23 cellular contexts compared by ENCODE assay signal in the genomic region with DNA sequence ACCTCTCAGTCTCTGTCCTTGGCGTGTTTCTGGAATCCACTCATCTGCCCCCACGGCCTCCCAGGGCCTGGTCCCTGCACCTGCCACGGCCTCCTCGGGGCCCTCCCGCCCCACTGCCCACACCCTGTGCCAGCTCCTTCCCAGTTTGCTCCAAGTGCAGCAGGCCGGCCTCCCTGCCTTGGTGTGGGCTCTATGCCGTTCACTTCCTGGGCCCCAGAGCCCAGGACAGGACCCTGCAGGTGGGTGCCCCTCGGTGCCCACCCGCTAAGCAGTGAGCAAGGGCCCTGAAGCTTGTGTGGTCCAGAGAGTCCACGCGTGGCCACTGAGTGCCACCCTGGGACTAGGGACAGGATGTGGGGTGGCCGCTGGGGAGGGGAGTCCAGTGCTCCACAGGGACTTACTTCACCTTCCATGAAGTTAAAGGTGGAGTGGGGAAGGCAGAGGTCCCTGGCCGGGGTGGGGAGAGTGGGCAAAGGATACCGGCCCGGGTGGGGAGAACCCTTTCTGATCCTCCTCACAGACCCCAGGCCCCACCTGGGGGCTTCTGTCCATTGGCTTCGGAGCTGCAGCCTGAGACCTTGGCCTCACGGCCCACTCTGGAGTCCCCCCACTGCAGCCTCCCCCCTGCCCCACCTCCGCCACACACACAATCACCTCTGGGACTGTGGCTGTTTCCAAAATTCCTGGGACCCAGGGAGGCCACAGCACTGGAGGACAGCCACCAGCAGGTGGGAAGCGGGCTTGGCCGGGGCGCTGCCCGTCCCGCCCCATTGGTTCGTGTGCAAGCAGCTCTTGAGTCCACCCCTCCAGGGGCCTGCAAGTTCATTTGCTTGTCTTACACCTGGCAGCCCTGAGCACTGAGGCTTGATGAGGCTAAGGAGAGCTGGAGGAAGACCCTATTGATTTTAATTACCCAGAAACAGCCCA.
"Had no signal": no experiment of that assay in that cellular context is flagged by ENCODE, and none has a peak within 500 bp of the region (broad histone marks: within the 10 kb centered on the region; RNA-seq: fewer than 3 reads in every experiment).

No MANE protein-coding gene starts in this region.

- H3K36me3 ChIP-seq: gastroesophageal sphincter, neural progenitor cell, pancreas, stomach, suprapubic skin, tibial nerve, uterus had no signal

- H3K4me2 ChIP-seq: neural progenitor cell had no signal

- H3K4me1 ChIP-seq: neural progenitor cell, pancreas, suprapubic skin, tibial nerve, uterus had no signal

- H3K27ac ChIP-seq: epithelial cell of prostate, gastroesophageal sphincter, neural progenitor cell, pancreas, skin epidermis, stomach, suprapubic skin, tibial nerve, uterus had no signal

- H3K9ac ChIP-seq: neural progenitor cell had no signal

- H3K36me3 Mint-ChIP-seq: stimulated activated memory B cell treated with anti-CD40 and anti-IgM and Interleukin-4, amounts not matched to agents 10 μg/mL and 1 μg/mL and 100 μg/mL, for 72 hours had no signal

- ATAC-seq: activated CD4-positive, CD25-positive, alpha-beta regulatory T cell treated with anti-CD3 and anti-CD28 coated beads, Interleukin-2, amount 50 U/mL, for 24 hours; activated naive CD8-positive, alpha-beta T cell treated with anti-CD3 and anti-CD28 coated beads, Interleukin-2, amount 50 U/mL, for 24 hours; gastroesophageal sphincter; pancreas; right cardiac atrium; stimulated activated memory B cell treated with anti-CD40 and anti-IgM and Interleukin-4, amounts not matched to agents 10 μg/mL and 1 μg/mL and 100 μg/mL, for 72 hours had no signal

- H3K4me3 Mint-ChIP-seq: activated CD4-positive, alpha-beta memory T cell treated with anti-CD3 and anti-CD28 coated beads, Interleukin-2, amount 10 ng/mL, durations not matched to agents 7 days and 5 days; activated CD4-positive, alpha-beta T cell treated with anti-CD3 and anti-CD28 coated beads, Interleukin-2, amount 10 ng/mL, durations not matched to agents 24 days and 14 days; activated naive CD8-positive, alpha-beta T cell treated with anti-CD3 and anti-CD28 coated beads, Interleukin-2, amount 50 U/mL, for 24 hours; activated T-helper 1 cell treated with anti-CD3 and anti-CD28 coated beads, Interleukin-12 subunit alpha, Interleukin-12 subunit beta, Interleukin-2, Interleukin-4 antibody, amounts not matched to agents 30 ng/mL and 10 ng/mL and 1 ng/mL, durations not matched to agents 14 hours and 24 hours and 36 hours; immature natural killer cell; neural progenitor cell; stimulated activated memory B cell treated with anti-CD40 and anti-IgM and Interleukin-4, amounts not matched to agents 10 μg/mL and 1 μg/mL and 100 μg/mL, for 72 hours; T-helper 1 cell treated with Interleukin-12 subunit alpha and Interleukin-12 subunit beta and Interleukin-4 antibody, amounts not matched to agents 30 μg/mL and 1 μg/mL, for 36 hours had no signal

- DNase-seq: activated CD4-positive, alpha-beta memory T cell treated with anti-CD3 and anti-CD28 coated beads, Interleukin-2, amount 10 ng/mL, durations not matched to agents 7 days and 5 days; activated CD4-positive, alpha-beta T cell treated with anti-CD3 and anti-CD28 coated beads, Interleukin-2, amount 10 ng/mL, durations not matched to agents 24 days and 14 days; activated gamma-delta T cell; activated naive CD4-positive, alpha-beta T cell treated with anti-CD3 and anti-CD28 coated beads, Interleukin-2, amount 50 U/mL, for 16 hours; activated naive CD8-positive, alpha-beta T cell treated with anti-CD3 and anti-CD28 coated beads, Interleukin-2, amount 50 U/mL, for 24 hours; cortex of kidney; immature natural killer cell; mesenchymal stem cell; stimulated activated CD4-positive, alpha-beta T cell treated with anti-CD3 and anti-CD28 coated beads, Interleukin-15, amount 100 ng/mL, for 24 hours; stomach had no signal

- H3K27me3 ChIP-seq: neural progenitor cell, pancreas had no signal

- H2AFZ ChIP-seq: neural progenitor cell had no signal

- H3K4me1 Mint-ChIP-seq: activated CD4-positive, alpha-beta memory T cell treated with anti-CD3 and anti-CD28 coated beads, Interleukin-2, amount 10 ng/mL, durations not matched to agents 7 days and 5 days; activated CD4-positive, alpha-beta T cell treated with anti-CD3 and anti-CD28 coated beads, Interleukin-2, amount 10 ng/mL, durations not matched to agents 24 days and 14 days; activated naive CD8-positive, alpha-beta T cell treated with anti-CD3 and anti-CD28 coated beads, Interleukin-2, amount 50 U/mL, for 24 hours; immature natural killer cell; stimulated activated memory B cell treated with anti-CD40 and anti-IgM and Interleukin-4, amounts not matched to agents 10 μg/mL and 1 μg/mL and 100 μg/mL, for 72 hours had no signal

- H3K27ac Mint-ChIP-seq: activated CD4-positive, alpha-beta memory T cell treated with anti-CD3 and anti-CD28 coated beads, Interleukin-2, amount 10 ng/mL, durations not matched to agents 7 days and 5 days; activated CD4-positive, alpha-beta T cell treated with anti-CD3 and anti-CD28 coated beads, Interleukin-2, amount 10 ng/mL, durations not matched to agents 24 days and 14 days; activated naive CD8-positive, alpha-beta T cell treated with anti-CD3 and anti-CD28 coated beads, Interleukin-2, amount 50 U/mL, for 24 hours; activated T-helper 1 cell treated with anti-CD3 and anti-CD28 coated beads, Interleukin-12 subunit alpha, Interleukin-12 subunit beta, Interleukin-2, Interleukin-4 antibody, amounts not matched to agents 30 ng/mL and 10 ng/mL and 1 ng/mL, durations not matched to agents 14 hours and 24 hours and 36 hours; immature natural killer cell; neural progenitor cell; stimulated activated memory B cell treated with anti-CD40 and anti-IgM and Interleukin-4, amounts not matched to agents 10 μg/mL and 1 μg/mL and 100 μg/mL, for 72 hours; T-helper 1 cell treated with Interleukin-12 subunit alpha and Interleukin-12 subunit beta and Interleukin-4 antibody, amounts not matched to agents 30 μg/mL and 1 μg/mL, for 36 hours had no signal

- FAIRE-seq: pancreas had no signal

- H3K27me3 Mint-ChIP-seq: activated CD4-positive, alpha-beta memory T cell treated with anti-CD3 and anti-CD28 coated beads, Interleukin-2, amount 10 ng/mL, durations not matched to agents 7 days and 5 days; activated CD4-positive, alpha-beta T cell treated with anti-CD3 and anti-CD28 coated beads, Interleukin-2, amount 10 ng/mL, durations not matched to agents 24 days and 14 days had no signal

- H3K4me3 ChIP-seq: gastroesophageal sphincter, neural progenitor cell, pancreas, skin epidermis, stomach, suprapubic skin, tibial nerve, uterus had no signal

- H3K9me3 ChIP-seq: gastroesophageal sphincter, pancreas, suprapubic skin, tibial nerve, uterus had no signal
